1 cellular context compared by ENCODE assay signal in the genomic region with DNA sequence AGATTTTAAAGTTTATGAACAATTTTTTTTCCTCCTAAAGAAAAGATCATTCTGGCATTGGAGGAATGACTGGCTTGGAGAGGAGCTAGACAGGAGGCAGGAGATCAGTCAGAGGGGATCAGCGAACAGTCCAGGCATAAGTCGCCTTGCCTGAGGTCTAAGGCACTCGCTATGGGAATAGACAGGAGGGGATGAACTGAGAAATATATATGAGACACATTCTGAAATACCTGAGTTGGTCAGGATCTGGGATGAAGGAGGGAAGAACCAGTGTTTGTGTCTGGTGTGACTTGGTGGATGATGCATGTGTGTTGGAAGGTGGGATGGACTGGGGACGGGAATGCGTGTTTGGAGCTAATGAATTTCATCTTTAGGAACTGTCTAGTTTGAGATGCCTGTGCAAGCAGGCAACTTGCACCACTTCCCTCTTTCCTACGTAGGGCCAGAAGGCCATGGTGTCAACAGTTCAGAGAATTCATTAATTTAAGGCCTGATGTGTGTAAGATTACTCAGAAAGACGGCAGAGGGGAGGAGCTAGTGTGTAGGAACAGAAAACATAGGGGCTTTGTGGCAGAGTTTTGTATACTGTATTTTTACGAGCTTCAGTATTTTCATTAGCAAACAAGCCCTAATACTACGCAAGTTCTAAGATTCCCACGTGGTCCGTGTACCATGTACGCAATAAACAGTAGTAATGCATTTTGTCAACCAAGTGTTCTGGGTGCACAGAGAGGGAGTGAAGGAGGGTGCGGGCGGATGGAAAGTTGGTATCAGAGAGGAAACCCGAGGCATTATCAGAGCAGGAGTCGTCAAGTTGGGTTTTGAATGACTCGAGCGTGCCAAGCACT.
TF ChIP-seq lines count a peak whose summit lies in the region.

No MANE protein-coding gene starts in this region.

TF ChIP-seq in HCT116, 20 proteins besides CTCF, POLR2A, EP300 and RAD21 (continued from another document):
- TF ChIP-seq JUND (IDR thresholded peaks at IDR 0.05) = no peak
